8 cellular contexts compared by ENCODE assay signal in the genomic region with DNA sequence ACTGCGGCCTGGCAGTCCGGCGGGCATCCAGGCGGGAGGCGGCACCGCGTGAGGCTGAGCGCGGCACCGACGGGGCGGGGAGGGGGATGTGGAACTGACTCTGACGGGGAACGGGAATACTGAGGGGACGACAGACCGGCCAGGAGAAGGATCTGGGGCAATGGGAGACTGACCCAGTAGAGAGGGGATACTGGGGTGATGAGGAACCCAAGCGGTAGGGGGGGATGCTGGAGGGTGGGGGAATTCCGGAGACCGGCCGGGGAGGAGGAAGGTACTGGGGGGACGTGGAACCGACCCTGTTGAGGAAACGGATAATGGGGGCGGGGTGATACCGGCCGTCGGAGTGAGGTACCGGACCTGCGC. TPM values are rescaled to one million over a fixed set of nuclear protein-coding genes. Genes with fewer than 3 reads are reported as not detected.
DNase-seq lines count a peak whose midpoint lies in the region; ATAC-seq, FAIRE-seq and TF ChIP-seq lines count a peak whose summit lies in the region.

No MANE protein-coding gene starts in this region.

- TF ChIP-seq RAD21 in HepG2 (CRISPR knock-in tag; IDR thresholded peaks at IDR 0.05), result no peak

- H2AFZ ChIP-seq in mammary epithelial cell (ENCODE audit: low read depth, low read length) (peak overlapping the region; percentile 66), HepG2 (ENCODE audit: low read length) (no peak overlapping the region)

- in situ Hi-C loops in mammary epithelial cell (cut with MboI; ENCODE audit: low sequenced_read_pairs in 2 of 2) (no loop called here), HepG2 (cut with HindIII; ENCODE audit: extremely low pct_ligation_motif_present, low pct_unique_long_range_greater_than_20kb) (no loop called here)

- no peaks in the 10 kb centered on the region for H3K9me3 Mint-ChIP-seq in stimulated activated memory B cell treated with anti-CD40 and anti-IgM and Interleukin-4, amounts not matched to agents 10 μg/mL and 1 μg/mL and 100 μg/mL, for 72 hours

- 3% methylated on average over 8 of the region's 29 CpGs for WGBS in mammary epithelial cell (ENCODE audit: low coverage, missing lambda C conversion rate)
- WGBS in HepG2 (ENCODE audit: low lambda C conversion rate), result 2% methylated on average over 16 of the region's 29 CpGs

- TF ChIP-seq CTCF in C4-2B (conservative IDR thresholded peaks at IDR 0.05) (no peak), RWPE2 (IDR thresholded peaks at IDR 0.05; ENCODE audit: poor library complexity, severe bottlenecking) (no peak), mammary epithelial cell (conservative IDR thresholded peaks at IDR 0.05 in 1 of 2, IDR thresholded peaks at IDR 0.05 in 1 of 2; ENCODE audit: extremely low read depth in 1 of 2, insufficient read depth in 1 of 2, low read depth in 1 of 2, low read length in 2 of 2) (no peak), HepG2 (CRISPR knock-in tag; IDR thresholded peaks at IDR 0.05) (no peak)

- CTCF ChIA-PET in mammary epithelial cell (lab: Charles Lee; ENCODE audit: low non-redundant PET), result no interaction called here
- CTCF ChIA-PET in HepG2 (lab: Yijun Ruan, JAX; ENCODE audit: low intra/inter-chr PET ratio, low total read pairs), result no interaction called here

- no TSS peak for BruUV-seq in mammary epithelial cell (replicated peaks; lab: Mats Ljungman, UMichigan)
- no TSS peak for BruUV-seq in HepG2 (replicated peaks; lab: Mats Ljungman, UMichigan)

- H3K9me3 ChIP-seq in RWPE2 (ENCODE audit: severe bottlenecking), result no peaks in the 10 kb centered on the region
- no peaks in the 10 kb centered on the region for H3K9me3 ChIP-seq in mammary epithelial cell (replicated peaks; ENCODE audit: insufficient read depth, low read length)
- no peaks in the 10 kb centered on the region for H3K9me3 ChIP-seq in HepG2 (ENCODE audit: low read length)

- H3K4me3 Mint-ChIP-seq in stimulated activated memory B cell treated with anti-CD40 and anti-IgM and Interleukin-4, amounts not matched to agents 10 μg/mL and 1 μg/mL and 100 μg/mL, for 72 hours, result peak overlapping the region; percentile 90

- H3K27me3 Mint-ChIP-seq in stimulated activated memory B cell treated with anti-CD40 and anti-IgM and Interleukin-4, amounts not matched to agents 10 μg/mL and 1 μg/mL and 100 μg/mL, for 72 hours, result no peaks in the 10 kb centered on the region

- intact Hi-C loops in mammary epithelial cell (cut with micrococcal nuclease) (loop anchor here (1.0 kb wide), 1 partner anchor 96 kb away; no protein-coding TSS in a partner anchor), HepG2 (cut with micrococcal nuclease; ENCODE audit: unreplicated experiment) (no loop called here)

- H3K27me3 ChIP-seq in RWPE2 (ENCODE audit: insufficient read depth, poor library complexity, severe bottlenecking) (no peaks in the 10 kb centered on the region), mammary epithelial cell (ENCODE audit: insufficient read depth, low read length) (no peaks in the 10 kb centered on the region), HepG2 (ENCODE audit: control insufficient read depth in 1 of 2, insufficient read depth in 2 of 2, low read length in 2 of 2) (no peaks in the 10 kb centered on the region; a peak in 1 of 5 replicates)

- TF ChIP-seq POLR2A in HepG2 (IDR thresholded peaks at IDR 0.05; ENCODE audit: insufficient read depth in 1 of 2, low read depth in 2 of 2, low read length in 2 of 2), result no peak

- peak overlapping the region; percentile 84 for H3K4me2 ChIP-seq in mammary epithelial cell (ENCODE audit: insufficient read depth, low read depth, low read length)
- peak overlapping the region; percentile 82 for H3K4me2 ChIP-seq in HepG2 (ENCODE audit: low read depth, low read length)

- H3K79me2 ChIP-seq in mammary epithelial cell (ENCODE audit: insufficient read depth, low read length), result peaks cover 63% of the 10 kb centered on the region
- H3K79me2 ChIP-seq in HepG2 (ENCODE audit: insufficient read depth, low read length), result peaks cover 35% of the 10 kb centered on the region

- H3K4me1 ChIP-seq in RWPE2 (ENCODE audit: insufficient read depth, poor library complexity, severe bottlenecking) (peaks cover 4% of the 10 kb centered on the region), mammary epithelial cell (ENCODE audit: insufficient read depth, low read length) (peaks cover 14% of the 10 kb centered on the region), HepG2 (ENCODE audit: insufficient read depth, low read length) (peaks cover 38% of the 10 kb centered on the region)

- peak overlapping the region; percentile 84 for H3K27ac ChIP-seq in C4-2B
- peak overlapping the region; percentile 74 for H3K27ac ChIP-seq in RWPE2 (ENCODE audit: poor library complexity, severe bottlenecking)
- H3K27ac ChIP-seq in mammary epithelial cell (ENCODE audit: insufficient read depth, low read depth, low read length), result peak overlapping the region; percentile 93
- peak overlapping the region; percentile 62 for H3K27ac ChIP-seq in HepG2 (ENCODE audit: extremely low read length, insufficient read depth, low read length)

- DNase-seq in RWPE2 (ENCODE audit: low spot score), result no peak
- no peak for DNase-seq in mammary epithelial cell
- no peak for DNase-seq in HepG2 (ENCODE audit: low spot score)
- no peak for DNase-seq in kidney glomerular epithelial cell (lab: John Stamatoyannopoulos, UW)

- H3K9ac ChIP-seq in mammary epithelial cell (ENCODE audit: insufficient read depth, low read length) (peak overlapping the region; percentile 95), HepG2 (ENCODE audit: insufficient read depth, low read depth, low read length) (peak overlapping the region; percentile 86)

- TF ChIP-seq EP300 in HepG2 (IDR thresholded peaks at IDR 0.05; ENCODE audit: low read depth in 2 of 2, low read length in 2 of 2) (no peak), HepG2 (CRISPR knock-in tag; IDR thresholded peaks at IDR 0.05; ENCODE audit: borderline replicate concordance) (no peak)

- ATAC-seq in GM21717 (IDR thresholded peaks at IDR 0.05; ENCODE audit: unreplicated experiment) (peak; percentile 14), RWPE2 (ENCODE audit: low read depth) (peak; percentile 4; the same call in 2 of the 3 replicates), HepG2 (peak; percentile 37; the same call in 1 of the 3 replicates), HG02759 (IDR thresholded peaks at IDR 0.05; ENCODE audit: unreplicated experiment) (no peak)
- peak; percentile 57 for ATAC-seq in stimulated activated memory B cell treated with anti-CD40 and anti-IgM and Interleukin-4, amounts not matched to agents 10 μg/mL and 1 μg/mL and 100 μg/mL, for 72 hours

- H3K4me3 ChIP-seq in RWPE2 (ENCODE audit: severe bottlenecking) (peak overlapping the region; percentile 70), mammary epithelial cell (replicated peaks in 1 of 3; ENCODE audit: insufficient read depth in 1 of 3, low read depth in 2 of 3, low read length in 3 of 3) (peak overlapping the region; percentile 69 to 97 (median 88)), HepG2 (replicated peaks in 1 of 3; ENCODE audit: insufficient read depth in 1 of 3, low read depth in 2 of 3, low read length in 3 of 3) (peak overlapping the region; percentile 66 to 98 (median 89))

- dilution Hi-C loops in mammary epithelial cell (cut with HindIII; ENCODE audit: low sequenced_read_pairs), result no loop called here

- FAIRE-seq in HepG2 (lab: Jason Lieb, UNC), result no peak

- peaks cover 54% of the 10 kb centered on the region for H3K4me1 Mint-ChIP-seq in stimulated activated memory B cell treated with anti-CD40 and anti-IgM and Interleukin-4, amounts not matched to agents 10 μg/mL and 1 μg/mL and 100 μg/mL, for 72 hours

- H3K36me3 ChIP-seq in RWPE2 (ENCODE audit: low read depth) (peaks cover 15% of the 10 kb centered on the region; the same call in 1 of the 2 replicates), mammary epithelial cell (ENCODE audit: insufficient read depth, low read length) (peaks cover 9% of the 10 kb centered on the region), HepG2 (replicated peaks in 1 of 2; ENCODE audit: control insufficient read depth in 1 of 2, insufficient read depth in 2 of 2, low read length in 2 of 2) (peaks cover 2 to 8% of the 10 kb centered on the region in 2 experiments; a peak in 2 of 5 replicates)

- H4K20me1 ChIP-seq in mammary epithelial cell (ENCODE audit: insufficient read depth, low read length), result no peaks in the 10 kb centered on the region
- H4K20me1 ChIP-seq in HepG2 (ENCODE audit: insufficient read depth, low read length), result peaks cover 4% of the 10 kb centered on the region; the same call in 1 of the 2 replicates

- H3K36me3 Mint-ChIP-seq in stimulated activated memory B cell treated with anti-CD40 and anti-IgM and Interleukin-4, amounts not matched to agents 10 μg/mL and 1 μg/mL and 100 μg/mL, for 72 hours, result peaks cover 31% of the 10 kb centered on the region

- POLR2A ChIA-PET in HepG2 (lab: Yijun Ruan, JAX), result interaction anchor here (1.0 to 2.3 kb wide), 7 partner anchors 19 to 569 kb away, joined by 3 to 11 read pairs (median 4); partner anchors contain the start of genes CENPP and NOL8

- H3K27ac Mint-ChIP-seq in stimulated activated memory B cell treated with anti-CD40 and anti-IgM and Interleukin-4, amounts not matched to agents 10 μg/mL and 1 μg/mL and 100 μg/mL, for 72 hours, result peak overlapping the region; percentile 87

RNA-seq across cellular contexts. Expression of gene IPPK, which starts 0.4 kb away (rescaled TPM):
- total RNA-seq in mammary epithelial cell (10 to 100 TPM; 13.4 to 25.0 TPM), HepG2 (2016; rRNA removed; fragmentation: Illumina TruSeq; extraction: Trizol) (14.1 and 15.1 TPM in 2 replicates)
- polyA plus RNA-seq in mammary epithelial cell (25.2 TPM), HepG2 (2011; rRNA removed) (9.9 and 11.2 TPM in 2 replicates)
- polyA minus RNA-seq in mammary epithelial cell, result 48.0 TPM
- total RNA-seq in HepG2 (2016; cell fraction: cytosol; rRNA removed; fragmentation: Illumina TruSeq; extraction: Trizol; ENCODE audit: low read depth), result 0.91 and 1.3 TPM in 2 replicates
- total RNA-seq in HepG2 (2016; cell fraction: insoluble cytoplasmic fraction; rRNA removed; fragmentation: Illumina TruSeq; extraction: Trizol), result 12.9 and 15.9 TPM in 2 replicates
- total RNA-seq in HepG2 (2016; cell fraction: membrane; rRNA removed; fragmentation: Illumina TruSeq; extraction: Trizol), result 4.6 and 5.0 TPM in 2 replicates
- total RNA-seq in HepG2 (2016; cell fraction: nucleus; rRNA removed; fragmentation: Illumina TruSeq; extraction: Trizol), result 6.5 and 8.3 TPM in 2 replicates
- polyA plus RNA-seq in HepG2 (2011; cell fraction: cytosol; rRNA removed), result 10.8 and 11.0 TPM in 2 replicates
- 17.2 and 18.8 TPM in 2 replicates for polyA plus RNA-seq in HepG2 (2011; cell fraction: nucleus; rRNA removed)
- polyA plus RNA-seq in HepG2 (2012), result 5.3 and 5.7 TPM in 2 replicates
- polyA plus RNA-seq in HepG2 (2016; cell fraction: cytosol; fragmentation: Illumina TruSeq; extraction: Trizol; ENCODE audit: low read depth), result 0.66 and 1.2 TPM in 2 replicates
- 16.3 and 16.9 TPM in 2 replicates for polyA plus RNA-seq in HepG2 (2016; cell fraction: insoluble cytoplasmic fraction; fragmentation: Illumina TruSeq; extraction: Trizol; ENCODE audit: low read depth)
- polyA plus RNA-seq in HepG2 (2016; cell fraction: membrane; fragmentation: Illumina TruSeq; extraction: Trizol; ENCODE audit: low read depth), result 2.2 and 3.4 TPM in 2 replicates
- 12.6 and 15.6 TPM in 2 replicates for polyA plus RNA-seq in HepG2 (2016; cell fraction: nucleus; fragmentation: Illumina TruSeq; extraction: Trizol; ENCODE audit: insufficient read depth, low read depth)
- 61.7 and 67.2 TPM in 2 replicates for polyA minus RNA-seq in HepG2 (2011; rRNA and poly(A)+ RNA removed; ENCODE audit: low replicate concordance)
- polyA minus RNA-seq in HepG2 (2011; cell fraction: cytosol; rRNA and poly(A)+ RNA removed), result 6.2 and 7.6 TPM in 2 replicates
- 9.8 and 10.4 TPM in 2 replicates for polyA minus RNA-seq in HepG2 (2011; cell fraction: nucleus; rRNA and poly(A)+ RNA removed)
